ENCODE assay signal across 8 cellular contexts in the genomic region with DNA sequence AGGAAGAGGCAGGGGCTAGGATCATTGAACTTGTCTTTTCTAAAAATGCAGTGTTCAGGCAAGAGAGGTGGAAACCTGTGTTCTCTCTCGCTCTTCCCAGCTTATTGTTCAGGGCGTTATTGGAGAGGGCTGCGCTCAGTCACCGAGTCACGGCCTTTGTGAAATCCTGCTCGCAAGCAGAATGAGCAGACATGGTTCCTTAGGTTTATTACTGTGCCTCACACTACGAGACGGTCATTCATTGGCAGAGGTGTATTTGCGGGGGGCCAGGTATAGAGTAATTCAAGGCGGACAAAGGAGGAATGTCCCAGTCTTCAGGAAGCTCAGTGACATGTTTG. TPM values are rescaled to one million over a fixed set of nuclear protein-coding genes. Genes with fewer than 3 reads are reported as not detected.
DNase-seq lines count a peak whose midpoint lies in the region; ATAC-seq, FAIRE-seq and TF ChIP-seq lines count a peak whose summit lies in the region.

No MANE protein-coding gene starts in this region.

- BruUV-seq in Caco-2 (replicated peaks; lab: Mats Ljungman, UMichigan) (no TSS peak), GM12878 (replicated peaks; lab: Mats Ljungman, UMichigan) (no TSS peak)

- TF ChIP-seq POLR2A in GM12878 (IDR thresholded peaks at IDR 0.05; ENCODE audit: low read depth, low read length) (no peak), lower leg skin (IDR thresholded peaks at IDR 0.05) (no peak)

- DNase-seq in Caco-2 (no peak), GM12878 (ENCODE audit: low read depth, low spot score) (no peak), lower leg skin (ENCODE audit: low spot score in 2 of 2) (no peak), type B pancreatic cell (ENCODE audit: extremely low spot score, unreplicated experiment) (no peak), CD1c-positive myeloid dendritic cell (ENCODE audit: extremely low spot score) (no peak), COLO829 (ENCODE audit: low spot score) (no peak), DMS79 treated with DMSO at 0.1 percent for 48 hours (lab: John Stamatoyannopoulos, UW) (no peak)

- no peak for TF ChIP-seq CTCF in Caco-2 (IDR thresholded peaks at IDR 0.05; ENCODE audit: insufficient read depth in 1 of 2, low read depth in 1 of 2, low read length in 1 of 2, severe bottlenecking in 1 of 2, unreplicated experiment in 1 of 2)
- no peak for TF ChIP-seq CTCF in GM12878 (IDR thresholded peaks at IDR 0.05 in 2 of 3, conservative IDR thresholded peaks at IDR 0.05 in 1 of 3; ENCODE audit: control insufficient read depth in 2 of 3, extremely low read depth in 1 of 3, insufficient read depth in 1 of 3, low read depth in 3 of 3, low read length in 3 of 3)
- no peak for TF ChIP-seq CTCF in lower leg skin (IDR thresholded peaks at IDR 0.05)
- no peak for TF ChIP-seq CTCF in type B pancreatic cell (conservative IDR thresholded peaks at IDR 0.05)

- H3K27me3 ChIP-seq in Caco-2 (replicated peaks; ENCODE audit: control insufficient read depth, insufficient read depth, low read length) (no peaks in the 10 kb centered on the region), GM12878 (replicated peaks in 1 of 2; ENCODE audit: control insufficient read depth in 2 of 2, insufficient read depth in 2 of 2, low read length in 1 of 2) (no peaks in the 10 kb centered on the region)

- peak overlapping the region; percentile 90 for H3K27ac Mint-ChIP-seq in Caco-2 (ENCODE audit: unreplicated experiment)
- peak overlapping the region; percentile 99 for H3K27ac Mint-ChIP-seq in type B pancreatic cell

- H3K27ac ChIP-seq in GM12878 (ENCODE audit: control insufficient read depth, insufficient read depth): peak overlapping the region; percentile 84

- no peak for TF ChIP-seq RAD21 in GM12878 (IDR thresholded peaks at IDR 0.05; ENCODE audit: insufficient read depth, low read depth, low read length)

- WGBS in GM12878 (ENCODE audit: insufficient coverage, insufficient replicate concordance, low lambda C conversion rate, missing lambda C conversion rate): 22% methylated on average over 10 of the region's 10 CpGs
- WGBS in lower leg skin, 2 donors: 3 to 6% methylated on average over 10 of the region's 10 CpGs

- peak overlapping the region; percentile 97 for H3K4me2 ChIP-seq in GM12878 (ENCODE audit: control insufficient read depth, insufficient read depth)

- H3K9me3 ChIP-seq in Caco-2 (no peaks in the 10 kb centered on the region; the same call in 1 of the 2 replicates), GM12878 (replicated peaks; ENCODE audit: control insufficient read depth, insufficient read depth, low read length) (no peaks in the 10 kb centered on the region)

- H3K36me3 Mint-ChIP-seq in Caco-2 (ENCODE audit: insufficient read depth, unreplicated experiment): peaks cover 78% of the 10 kb centered on the region
- H3K36me3 Mint-ChIP-seq in type B pancreatic cell: peaks cover 12% of the 10 kb centered on the region

- H3K9me3 Mint-ChIP-seq in Caco-2 (ENCODE audit: unreplicated experiment) (no peaks in the 10 kb centered on the region), type B pancreatic cell (no peaks in the 10 kb centered on the region)

- peak overlapping the region; percentile 42 for H3K9ac ChIP-seq in GM12878 (ENCODE audit: control insufficient read depth, insufficient read depth, low read length)

- SMC1A ChIA-PET in GM12878 (lab: Charles Lee; ENCODE audit: uncharacterized antibody, unreplicated experiment): interaction anchor here (0.7 to 2.3 kb wide), 12 partner anchors 9 to 116 kb away, joined by 3 to 9 read pairs (median 4); no protein-coding TSS in a partner anchor

- H3K4me1 ChIP-seq in Caco-2 (peaks cover 27% of the 10 kb centered on the region), GM12878 (ENCODE audit: control insufficient read depth, insufficient read depth, low read length) (peaks cover 12% of the 10 kb centered on the region)

- FAIRE-seq in GM12878 (lab: Jason Lieb, UNC): no peak

- H3K36me3 ChIP-seq in Caco-2 (ENCODE audit: control insufficient read depth, insufficient read depth, low read length) (peaks cover 4% of the 10 kb centered on the region; the same call in 1 of the 2 replicates), GM12878 (ENCODE audit: control insufficient read depth in 2 of 2, insufficient read depth in 2 of 2, low read length in 1 of 2) (peaks cover 4 to 29% of the 10 kb centered on the region in 2 experiments)

- POLR2A ChIA-PET in Caco-2 (lab: Charles Lee) (interaction anchor here (1.2 to 1.5 kb wide), 4 partner anchors 9 to 68 kb away, joined by 4 to 6 read pairs (median 5); no protein-coding TSS in a partner anchor), GM12878 (lab: Charles Lee) (interaction anchor here (1.0 to 1.8 kb wide), 5 partner anchors 30 to 108 kb away, joined by 3 to 8 read pairs (median 5); a partner anchor contains a TSS)

- H2AFZ ChIP-seq in GM12878 (ENCODE audit: control insufficient read depth, low read depth, low read length): peak overlapping the region; percentile 46; the same call in 1 of the 2 replicates

- ATAC-seq in HG03469 (IDR thresholded peaks at IDR 0.05; ENCODE audit: unreplicated experiment) (peak; percentile 3), GM12878 (no peak; the same call in 2 of the 3 replicates)

- RAD21 ChIA-PET in GM12878 (lab: Charles Lee; ENCODE audit: unreplicated experiment): interaction anchor here (1.0 to 5.2 kb wide), 8 partner anchors 12 to 116 kb away, joined by 4 to 24 read pairs (median 8); no protein-coding TSS in a partner anchor

- TF ChIP-seq EP300 in GM12878 (IDR thresholded peaks at IDR 0.05; ENCODE audit: borderline replicate concordance in 1 of 2, control insufficient read depth in 1 of 2, low read depth in 2 of 2, low read length in 2 of 2): no peak

- intact Hi-C loops in Caco-2 (cut with micrococcal nuclease; ENCODE audit: unreplicated experiment): no loop called here
- intact Hi-C loops in GM12878 (cut with micrococcal nuclease; ENCODE audit: unreplicated experiment): loop anchor here (1.0 to 10.0 kb wide), 2 partner anchors 116 to 851 kb away; no protein-coding TSS in a partner anchor
- intact Hi-C loops in lower leg skin (cut with DNase I; ENCODE audit: low total_unique reads): no loop called here

- H3K4me3 Mint-ChIP-seq in Caco-2 (ENCODE audit: unreplicated experiment) (peak overlapping the region; percentile 90), type B pancreatic cell (peak overlapping the region; percentile 96)

- H4K20me1 ChIP-seq in GM12878 (ENCODE audit: control insufficient read depth, insufficient read depth): no peaks in the 10 kb centered on the region

- H3K4me3 ChIP-seq in Caco-2 (ENCODE audit: low read depth, low read length) (peak overlapping the region; percentile 90), GM12878 (peak overlapping the region; percentile 37), lower leg skin (ENCODE audit: low read depth, poor library complexity, severe bottlenecking) (peak overlapping the region; percentile 87)

- H3K4me1 Mint-ChIP-seq in Caco-2 (ENCODE audit: low read depth, unreplicated experiment) (peaks cover 21% of the 10 kb centered on the region), type B pancreatic cell (ENCODE audit: unreplicated experiment) (peaks cover 10% of the 10 kb centered on the region)

- CTCF ChIA-PET in Caco-2 (lab: Charles Lee) (interaction anchor here (0.5 to 1.5 kb wide), 5 partner anchors 9 to 1033 kb away, joined by 3 to 6 read pairs (median 3); a partner anchor contains a TSS), GM12878 (lab: Yijun Ruan, JAX) (interaction anchor here (0.8 to 13.5 kb wide), 8 partner anchors 9 to 114 kb away, joined by 3 to 205 read pairs (median 6); no protein-coding TSS in a partner anchor)

- in situ Hi-C loops in GM12878 (cut with MboI): no loop called here

- H3K27me3 Mint-ChIP-seq in Caco-2 (ENCODE audit: insufficient read depth, unreplicated experiment) (no peaks in the 10 kb centered on the region), type B pancreatic cell (no peaks in the 10 kb centered on the region)

- peaks cover 17% of the 10 kb centered on the region for H3K79me2 ChIP-seq in GM12878 (ENCODE audit: control insufficient read depth, insufficient read depth, low read length)

RNA-seq across cellular contexts. Expression of a gene that starts 0.6 kb away (rescaled TPM):
- 34.2 and 35.2 TPM in 2 replicates for total RNA-seq in Caco-2 (2022)
- 90.6 and 113 TPM in 2 replicates for total RNA-seq in GM12878 (2013; cell fraction: nucleolus; rRNA removed)
- total RNA-seq in GM12878 (2014; rRNA removed): 26.4 and 27.8 TPM in 2 replicates
- total RNA-seq in GM12878 (2014; rRNA removed; fragmentation: Illumina TruSeq; extraction: Trizol): 21.0 and 21.2 TPM in 2 replicates
- total RNA-seq in GM12878 (2021): 25.1 and 32.4 TPM in 2 replicates
- 31.0 TPM for polyA plus RNA-seq in GM12878 (2011; ENCODE audit: low read depth)
- polyA plus RNA-seq in GM12878 (2011; rRNA removed): 21.3 and 23.3 TPM in 2 replicates
- 24.1 and 34.0 TPM in 2 replicates for polyA plus RNA-seq in GM12878 (2011; cell fraction: cytosol; rRNA removed)
- polyA plus RNA-seq in GM12878 (2011; cell fraction: nucleus; rRNA removed): 80.6 and 93.3 TPM in 2 replicates
- 30.8 and 40.1 TPM in 2 replicates for polyA plus RNA-seq in GM12878 (2012)
- 12.7 and 17.7 TPM in 2 replicates for polyA plus RNA-seq in GM12878 (2014; fragmentation: Illumina TruSeq; extraction: Trizol)
- polyA plus RNA-seq in GM12878 (2014; fragmentation: Nextera tagmentation; extraction: Ambion mirVana): 10 to 100 TPM; 17.0 to 18.3 TPM
- 38.3 and 43.9 TPM in 2 replicates for polyA plus RNA-seq in GM12878 (2014; rRNA removed)
- 10 to 100 TPM; 31.6 to 38.4 TPM for polyA plus RNA-seq in GM12878 (2016; fragmentation: Nextera tagmentation; extraction: Ambion mirVana)
- polyA minus RNA-seq in GM12878 (2011; rRNA and poly(A)+ RNA removed): 6.1 and 11.8 TPM in 2 replicates
- polyA minus RNA-seq in GM12878 (2011; cell fraction: cytosol; rRNA and poly(A)+ RNA removed): 5.9 and 7.0 TPM in 2 replicates
- polyA minus RNA-seq in GM12878 (2011; cell fraction: nucleus; rRNA and poly(A)+ RNA removed): 16.8 and 30.2 TPM in 2 replicates
- 10 to 100 TPM; 32.8 to 39.9 (median 35.7) TPM for total RNA-seq in lower leg skin
- 28.2 and 34.0 TPM in 2 replicates for total RNA-seq in type B pancreatic cell (ENCODE audit: low replicate concordance)

RNA-seq across cellular contexts. Expression of a gene that starts 37.8 kb away (rescaled TPM):
- 19.4 and 20.2 TPM in 2 replicates for total RNA-seq in Caco-2 (2022)
- total RNA-seq in GM12878 (2013; cell fraction: nucleolus; rRNA removed): 58.5 and 75.7 TPM in 2 replicates
- 47.4 and 57.8 TPM in 2 replicates for total RNA-seq in GM12878 (2014; rRNA removed)
- 18.8 and 19.7 TPM in 2 replicates for total RNA-seq in GM12878 (2014; rRNA removed; fragmentation: Illumina TruSeq; extraction: Trizol)
- total RNA-seq in GM12878 (2021): 76.0 and 76.2 TPM in 2 replicates
- polyA plus RNA-seq in GM12878 (2011; ENCODE audit: low read depth): 13.3 TPM
- polyA plus RNA-seq in GM12878 (2011; rRNA removed): 19.8 and 35.9 TPM in 2 replicates
- 93.9 and 138 TPM in 2 replicates for polyA plus RNA-seq in GM12878 (2011; cell fraction: cytosol; rRNA removed)
- 24.8 and 48.1 TPM in 2 replicates for polyA plus RNA-seq in GM12878 (2011; cell fraction: nucleus; rRNA removed)
- polyA plus RNA-seq in GM12878 (2012): 39.8 and 46.0 TPM in 2 replicates
- polyA plus RNA-seq in GM12878 (2014; fragmentation: Illumina TruSeq; extraction: Trizol): 6.7 and 18.0 TPM in 2 replicates
- 1 to 10 TPM; 5.8 to 8.0 TPM for polyA plus RNA-seq in GM12878 (2014; fragmentation: Nextera tagmentation; extraction: Ambion mirVana)
- polyA plus RNA-seq in GM12878 (2014; rRNA removed): 72.6 and 75.6 TPM in 2 replicates
- polyA plus RNA-seq in GM12878 (2016; fragmentation: Nextera tagmentation; extraction: Ambion mirVana): 100 to 1,000 TPM in 1 of 2 experiments, 10 to 100 TPM in 1; 85.0 to 111 TPM
- polyA minus RNA-seq in GM12878 (2011; rRNA and poly(A)+ RNA removed): 68.1 and 120 TPM in 2 replicates
- 36.6 and 53.6 TPM in 2 replicates for polyA minus RNA-seq in GM12878 (2011; cell fraction: cytosol; rRNA and poly(A)+ RNA removed)
- 9.7 and 27.0 TPM in 2 replicates for polyA minus RNA-seq in GM12878 (2011; cell fraction: nucleus; rRNA and poly(A)+ RNA removed)
- total RNA-seq in lower leg skin: 1 to 10 TPM; 2.7 to 6.8 (median 6.4) TPM
- total RNA-seq in type B pancreatic cell (ENCODE audit: low replicate concordance): 23.1 and 34.9 TPM in 2 replicates

RNA-seq across cellular contexts. Expression of a gene that starts 39.3 kb away (rescaled TPM):
- total RNA-seq in Caco-2 (2022): not detected in 2 replicates
- not detected in 2 replicates for total RNA-seq in GM12878 (2013; cell fraction: nucleolus; rRNA removed)
- not detected in 2 replicates for total RNA-seq in GM12878 (2014; rRNA removed)
- not detected in 2 replicates for total RNA-seq in GM12878 (2014; rRNA removed; fragmentation: Illumina TruSeq; extraction: Trizol)
- total RNA-seq in GM12878 (2021): not detected in 2 replicates
- 1.0 TPM for polyA plus RNA-seq in GM12878 (2011; ENCODE audit: low read depth)
- polyA plus RNA-seq in GM12878 (2011; rRNA removed): not detected in 2 replicates
- not detected in 2 replicates for polyA plus RNA-seq in GM12878 (2011; cell fraction: cytosol; rRNA removed)
- not detected in 2 replicates for polyA plus RNA-seq in GM12878 (2011; cell fraction: nucleus; rRNA removed)
- 2.1 and 2.8 TPM in 2 replicates for polyA plus RNA-seq in GM12878 (2012)
- polyA plus RNA-seq in GM12878 (2014; fragmentation: Illumina TruSeq; extraction: Trizol): not detected in 2 replicates
- polyA plus RNA-seq in GM12878 (2014; fragmentation: Nextera tagmentation; extraction: Ambion mirVana): under 1 TPM; 0.05 to 0.40 TPM
- not detected in 2 replicates for polyA plus RNA-seq in GM12878 (2014; rRNA removed)
- 1 to 10 TPM; 1.6 to 2.3 TPM for polyA plus RNA-seq in GM12878 (2016; fragmentation: Nextera tagmentation; extraction: Ambion mirVana)
- 0.21 TPM in 1 of 2 replicates, not detected in the other for polyA minus RNA-seq in GM12878 (2011; rRNA and poly(A)+ RNA removed)
- polyA minus RNA-seq in GM12878 (2011; cell fraction: cytosol; rRNA and poly(A)+ RNA removed): not detected in 2 replicates
- polyA minus RNA-seq in GM12878 (2011; cell fraction: nucleus; rRNA and poly(A)+ RNA removed): 0.19 TPM in 1 of 2 replicates, not detected in the other
- total RNA-seq in lower leg skin: not detected
- not detected in 2 replicates for total RNA-seq in type B pancreatic cell (ENCODE audit: low replicate concordance)

Comparison
In these comparisons a context has a peak if more than half of its experiments do, and no peak if none do; other contexts are left out.
1. H3K4me3 ChIP-seq: peak in every context shown above with its lines; median percentile 90 in Caco-2; 87 in lower leg skin; 37 in GM12878.